In the genomic region with DNA sequence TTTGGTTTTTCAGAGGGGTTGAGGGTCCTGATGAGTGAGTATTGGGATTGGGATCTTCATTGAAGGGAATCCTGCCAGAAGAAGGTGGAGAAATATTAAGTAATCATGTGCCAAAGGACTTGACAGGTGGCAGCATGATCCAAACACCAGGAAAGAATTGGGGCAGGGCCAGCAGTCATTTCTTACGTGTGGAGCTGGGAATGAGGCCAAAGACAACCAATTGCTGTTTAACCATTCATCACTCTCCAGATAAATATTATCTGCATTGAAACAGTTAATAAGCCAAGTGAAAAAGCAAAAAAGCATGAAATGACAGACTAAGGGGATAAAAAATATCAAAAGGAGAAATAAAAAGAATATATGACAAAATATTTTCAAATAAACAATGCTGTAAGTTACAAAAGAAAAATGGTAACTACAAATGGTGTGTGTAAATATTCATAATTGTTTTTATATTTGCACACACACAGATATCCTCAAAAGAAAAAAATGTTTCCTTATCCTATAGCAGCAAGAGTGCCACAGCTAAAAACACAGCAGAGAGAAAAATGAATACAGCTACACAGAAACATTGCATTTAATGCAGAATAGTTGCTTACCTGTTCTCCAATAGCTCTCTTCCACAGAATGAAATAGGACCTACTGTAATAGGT, we compare ENCODE assay signal across 10 cellular contexts. TPM values are rescaled to one million over a fixed set of nuclear protein-coding genes. Genes with fewer than 3 reads are reported as not detected.
DNase-seq lines count a peak whose midpoint lies in the region; ATAC-seq and TF ChIP-seq lines count a peak whose summit lies in the region.
"Had no signal": no experiment of that assay in that cellular context is flagged by ENCODE, and none has a peak within 500 bp of the region (broad histone marks: within the 10 kb centered on the region; RNA-seq: fewer than 3 reads in every experiment).

No MANE protein-coding gene starts in this region.

- H3K27me3 ChIP-seq in body of pancreas (no peaks in the 10 kb centered on the region), mesenchymal stem cell (ENCODE audit: control insufficient read depth in 1 of 2, insufficient read depth in 1 of 2, low read length in 2 of 2) (no peaks in the 10 kb centered on the region)

- intact Hi-C loops in body of pancreas (cut with DNase I), result no loop called here

- H3K27ac ChIP-seq in body of pancreas (no peak overlapping the region), mesenchymal stem cell (ENCODE audit: low read length, poor library complexity, severe bottlenecking) (no peak overlapping the region)

- H2BK15ac ChIP-seq in mesenchymal stem cell (ENCODE audit: low read depth, poor library complexity, severe bottlenecking), result no peak overlapping the region

- H3K27me3 Mint-ChIP-seq in stimulated activated naive CD8-positive, alpha-beta T cell treated with anti-CD3 and anti-CD28 coated beads, Interleukin-15, amount 100 ng/mL, for 72 hours, result no peaks in the 10 kb centered on the region
- H3K27me3 Mint-ChIP-seq: CD8-positive, alpha-beta memory T cell had no signal

- no peak overlapping the region for H3K27ac Mint-ChIP-seq in stimulated activated naive CD8-positive, alpha-beta T cell treated with anti-CD3 and anti-CD28 coated beads, Interleukin-15, amount 100 ng/mL, for 72 hours

- H2BK5ac ChIP-seq in mesenchymal stem cell (ENCODE audit: low read depth, low read length, poor library complexity, severe bottlenecking), result no peak overlapping the region

- H3K4me1 Mint-ChIP-seq in stimulated activated naive CD8-positive, alpha-beta T cell treated with anti-CD3 and anti-CD28 coated beads, Interleukin-15, amount 100 ng/mL, for 72 hours, result no peaks in the 10 kb centered on the region

- 5 to 8% methylated on average over 1 of the region's 1 CpG for WGBS in body of pancreas, 2 donors
- WGBS in mesenchymal stem cell, result 60% methylated on average over 1 of the region's 1 CpG

- no peak for TF ChIP-seq CTCF in body of pancreas (IDR thresholded peaks at IDR 0.05)

- no peak overlapping the region for H3K9ac ChIP-seq in mesenchymal stem cell (ENCODE audit: low read length)

- H2AK5ac ChIP-seq in mesenchymal stem cell (ENCODE audit: low read length, severe bottlenecking), result no peak overlapping the region

- no peak overlapping the region for H3K23ac ChIP-seq in mesenchymal stem cell (ENCODE audit: low read length in 2 of 2)

- H2AFZ ChIP-seq in mesenchymal stem cell (ENCODE audit: low read depth, low read length), result no peak overlapping the region

- no peak overlapping the region for H2BK12ac ChIP-seq in mesenchymal stem cell (ENCODE audit: low read length in 2 of 2)

- H3K9me3 Mint-ChIP-seq in stimulated activated naive CD8-positive, alpha-beta T cell treated with anti-CD3 and anti-CD28 coated beads, Interleukin-15, amount 100 ng/mL, for 72 hours, result no peaks in the 10 kb centered on the region
- H3K9me3 Mint-ChIP-seq: CD8-positive, alpha-beta memory T cell had no signal

- no peak overlapping the region for H4K8ac ChIP-seq in mesenchymal stem cell (ENCODE audit: low read length)

- DNase-seq in DMS79 treated with DMSO at 0.1 percent for 48 hours (lab: John Stamatoyannopoulos, UW) (peak; percentile 58), NCI-H1694 treated with DMSO at 0.1 percent for 48 hours (lab: John Stamatoyannopoulos, UW) (peak; percentile 93), body of pancreas (peak; percentile 81 to 92 (median 86)), kidney tubule cell (ENCODE audit: low spot score) (peak; percentile 44), mesenchymal stem cell (no peak), occipital lobe (lab: John Stamatoyannopoulos, UW) (no peak)
- DNase-seq in stimulated activated naive CD8-positive, alpha-beta T cell treated with anti-CD3 and anti-CD28 coated beads, Interleukin-15, amount 100 ng/mL, for 72 hours, result no peak
- no peak for DNase-seq in stimulated activated CD4-positive, alpha-beta T cell treated with anti-CD3 and anti-CD28 coated beads, Interleukin-4, amount 100 ng/mL, for 1 hour
- DNase-seq: activated CD8-positive, alpha-beta memory T cell treated with anti-CD3 and anti-CD28 coated beads, Interleukin-2, amount 50 U/mL, for 4 hours; CD8-positive, alpha-beta memory T cell had no signal

- H3K4me3 Mint-ChIP-seq in stimulated activated naive CD8-positive, alpha-beta T cell treated with anti-CD3 and anti-CD28 coated beads, Interleukin-15, amount 100 ng/mL, for 72 hours, result no peak overlapping the region
- H3K4me3 Mint-ChIP-seq: CD8-positive, alpha-beta memory T cell had no signal

- no peak for TF ChIP-seq POLR2A in body of pancreas (IDR thresholded peaks at IDR 0.05)

- H3K4ac ChIP-seq in mesenchymal stem cell (ENCODE audit: low read depth in 1 of 2, low read length in 2 of 2), result no peak overlapping the region

- no peak overlapping the region for H2BK120ac ChIP-seq in mesenchymal stem cell (ENCODE audit: low read depth, low read length)

- H3K4me3 ChIP-seq in body of pancreas (no peak overlapping the region), mesenchymal stem cell (ENCODE audit: insufficient read depth in 1 of 2, low read depth in 1 of 2, low read length in 2 of 2) (no peak overlapping the region)

- H3K4me1 ChIP-seq in body of pancreas (peaks cover 11% of the 10 kb centered on the region), mesenchymal stem cell (ENCODE audit: control insufficient read depth, insufficient read depth, low read depth, low read length) (peaks cover 3% of the 10 kb centered on the region)

- no peak overlapping the region for H3K14ac ChIP-seq in mesenchymal stem cell (ENCODE audit: low read length in 2 of 2)

- H3K36me3 ChIP-seq in body of pancreas (replicated peaks in 1 of 2; ENCODE audit: insufficient read depth in 1 of 2, low read depth in 2 of 2), result no peaks in the 10 kb centered on the region
- H3K36me3 ChIP-seq in mesenchymal stem cell (ENCODE audit: control insufficient read depth in 1 of 2, insufficient read depth in 2 of 2, low read depth in 1 of 2, low read length in 2 of 2), result peaks cover 6 to 34% of the 10 kb centered on the region in 2 experiments

- peak; percentile 81 for ATAC-seq in body of pancreas
- no peak for ATAC-seq in stimulated activated naive CD8-positive, alpha-beta T cell treated with anti-CD3 and anti-CD28 coated beads, Interleukin-15, amount 100 ng/mL, for 72 hours

- H3K79me1 ChIP-seq in mesenchymal stem cell (replicated peaks; ENCODE audit: low read length, poor library complexity, severe bottlenecking), result peaks cover 5% of the 10 kb centered on the region

- H3K9me3 ChIP-seq in body of pancreas, result no peaks in the 10 kb centered on the region
- H3K9me3 ChIP-seq in mesenchymal stem cell (ENCODE audit: control insufficient read depth, low read length), result no peaks in the 10 kb centered on the region

- H4K91ac ChIP-seq in mesenchymal stem cell (ENCODE audit: low read length), result no peak overlapping the region

- no peak overlapping the region for H3K18ac ChIP-seq in mesenchymal stem cell (ENCODE audit: low read depth in 1 of 2, low read length in 2 of 2)

- H3K4me2 ChIP-seq in mesenchymal stem cell (ENCODE audit: low read length, poor library complexity, severe bottlenecking), result no peak overlapping the region

RNA-seq across cellular contexts. Expression of gene C2CD5, which starts 26.1 kb away (rescaled TPM):
- total RNA-seq in body of pancreas, result 10 to 100 TPM; 12.2 to 32.9 TPM
- 7.6 TPM for polyA plus RNA-seq in mesenchymal stem cell (2013, experiment 1 of 2)
- polyA plus RNA-seq in mesenchymal stem cell (2013, experiment 2 of 2), result 6.5 TPM
- 151 TPM for total RNA-seq in occipital lobe

Comparison
In these comparisons a context has a peak if more than half of its experiments do, and no peak if none do; other contexts are left out.
1. DNase-seq: peak in DMS79 treated with DMSO at 0.1 percent for 48 hours (single experiment), NCI-H1694 treated with DMSO at 0.1 percent for 48 hours (single experiment), body of pancreas (4 of 4) and kidney tubule cell (single experiment); none in stimulated activated naive CD8-positive, alpha-beta T cell treated with anti-CD3 and anti-CD28 coated beads, Interleukin-15, amount 100 ng/mL, for 72 hours (0 of 2), mesenchymal stem cell (single experiment), occipital lobe (single experiment) and stimulated activated CD4-positive, alpha-beta T cell treated with anti-CD3 and anti-CD28 coated beads, Interleukin-4, amount 100 ng/mL, for 1 hour (single experiment).